29 cellular contexts compared by ENCODE assay signal in genomic region chr2:196000551-196000950, GRCh38.
"Had no signal": no experiment of that assay in that cellular context is flagged by ENCODE, and none has a peak within 500 bp of the region (broad histone marks: within the 10 kb centered on the region; RNA-seq: fewer than 3 reads in every experiment).

No MANE protein-coding gene starts in this region.

- H3K27me3 Mint-ChIP-seq: stimulated activated naive CD8-positive, alpha-beta T cell treated with anti-CD3 and anti-CD28 coated beads, Interleukin-15, amount 100 ng/mL, for 72 hours; stimulated activated naive CD8-positive, alpha-beta T cell treated with anti-CD3 and anti-CD28 coated beads, Interleukin-15, Interleukin-2, amounts not matched to agents 100 ng/mL and 50 ng/mL, for 24 hours; type B pancreatic cell had no signal

- H3K4me1 Mint-ChIP-seq: stimulated activated effector memory CD8-positive, alpha-beta T cell treated with anti-CD3 and anti-CD28 coated beads, Interleukin-12 subunit alpha, Interleukin-12 subunit beta, amount 100 ng/mL, for 72 hours; stimulated activated memory B cell treated with anti-CD40 and anti-IgM and Interleukin-4, amounts not matched to agents 10 μg/mL and 1 μg/mL and 100 μg/mL, for 72 hours; stimulated activated naive B cell treated with anti-CD40 and anti-IgM and Interleukin-4, amounts not matched to agents 10 μg/mL and 1 μg/mL and 100 μg/mL, for 72 hours had no signal

- H3K36me3 ChIP-seq: stomach, suprapubic skin, thoracic aorta, thyroid gland, tibial artery, tibial nerve, transverse colon, upper lobe of left lung, upper lobe of right lung, uterus, vagina had no signal

- DNase-seq: stimulated activated CD4-positive, alpha-beta T cell treated with anti-CD3 and anti-CD28 coated beads, Interleukin-2, amount 100 ng/mL, for 48 hours; stimulated activated CD4-positive, alpha-beta T cell treated with anti-CD3 and anti-CD28 coated beads, Interleukin-4, amount 100 ng/mL, for 1 hour; stimulated activated CD4-positive, alpha-beta T cell treated with anti-CD3 and anti-CD28 coated beads, Interleukin-4, amount 100 ng/mL, for 24 hours; stimulated activated CD4-positive, alpha-beta T cell treated with anti-CD3 and anti-CD28 coated beads, Interleukin-4, amount 100 ng/mL, for 4 hours; stimulated activated CD8-positive, alpha-beta memory T cell treated with anti-CD3 and anti-CD28 coated beads, Interleukin-4, amount 100 ng/mL, for 48 hours; stimulated activated naive B cell treated with anti-CD40 and anti-IgM and Interleukin-4, amounts not matched to agents 10 μg/mL and 1 μg/mL and 100 μg/mL, for 72 hours; stimulated activated naive CD4-positive, alpha-beta T cell; stimulated activated naive CD4-positive, alpha-beta T cell treated with Interleukin-2 at 50 U/mL for 16 hours; stimulated activated naive CD8-positive, alpha-beta T cell treated with anti-CD3 and anti-CD28 coated beads, Interleukin-15, amount 100 ng/mL, for 72 hours; stimulated activated naive CD8-positive, alpha-beta T cell treated with anti-CD3 and anti-CD28 coated beads, Interleukin-15, Interleukin-2, amounts not matched to agents 100 U/mL and 50 U/mL, for 24 hours; stomach; substantia nigra; testis; thyroid gland; tibial artery; transverse colon; trophoblast cell; upper lobe of left lung; upper lobe of right lung; uterus had no signal

- H3K27me3 ChIP-seq: stomach, suprapubic skin, testis, thyroid gland, tibial artery, tibial nerve, transverse colon, upper lobe of left lung, upper lobe of right lung, uterus, vagina had no signal

- H3K27ac ChIP-seq: stomach, suprapubic skin, testis, thoracic aorta, thyroid gland, tibial artery, tibial nerve, transverse colon, upper lobe of left lung, upper lobe of right lung, uterus, vagina had no signal

- H3K27ac Mint-ChIP-seq: stimulated activated effector memory CD8-positive, alpha-beta T cell treated with anti-CD3 and anti-CD28 coated beads, Interleukin-12 subunit alpha, Interleukin-12 subunit beta, amount 100 ng/mL, for 72 hours; stimulated activated memory B cell treated with anti-CD40 and anti-IgM and Interleukin-4, amounts not matched to agents 10 μg/mL and 1 μg/mL and 100 μg/mL, for 72 hours; stimulated activated naive B cell treated with anti-CD40 and anti-IgM and Interleukin-4, amounts not matched to agents 10 μg/mL and 1 μg/mL and 100 μg/mL, for 72 hours; stimulated activated naive CD8-positive, alpha-beta T cell treated with anti-CD3 and anti-CD28 coated beads, Interleukin-15, amount 100 ng/mL, for 72 hours; stimulated activated naive CD8-positive, alpha-beta T cell treated with anti-CD3 and anti-CD28 coated beads, Interleukin-15, Interleukin-2, amounts not matched to agents 100 ng/mL and 50 ng/mL, for 24 hours; type B pancreatic cell had no signal

- H3K4me3 Mint-ChIP-seq: stimulated activated effector memory CD8-positive, alpha-beta T cell treated with anti-CD3 and anti-CD28 coated beads, Interleukin-12 subunit alpha, Interleukin-12 subunit beta, amount 100 ng/mL, for 72 hours; stimulated activated memory B cell treated with anti-CD40 and anti-IgM and Interleukin-4, amounts not matched to agents 10 μg/mL and 1 μg/mL and 100 μg/mL, for 72 hours; stimulated activated naive B cell treated with anti-CD40 and anti-IgM and Interleukin-4, amounts not matched to agents 10 μg/mL and 1 μg/mL and 100 μg/mL, for 72 hours; stimulated activated naive CD8-positive, alpha-beta T cell treated with anti-CD3 and anti-CD28 coated beads, Interleukin-15, amount 100 ng/mL, for 72 hours; stimulated activated naive CD8-positive, alpha-beta T cell treated with anti-CD3 and anti-CD28 coated beads, Interleukin-15, Interleukin-2, amounts not matched to agents 100 ng/mL and 50 ng/mL, for 24 hours; type B pancreatic cell had no signal

- H3K36me3 Mint-ChIP-seq: stimulated activated effector memory CD8-positive, alpha-beta T cell treated with anti-CD3 and anti-CD28 coated beads, Interleukin-12 subunit alpha, Interleukin-12 subunit beta, amount 100 ng/mL, for 72 hours; type B pancreatic cell had no signal

- FAIRE-seq: urothelium cell line had no signal

- H3K9me3 ChIP-seq: stomach, suprapubic skin, testis, thoracic aorta, thyroid gland, tibial nerve, transverse colon, upper lobe of left lung, upper lobe of right lung, uterus, vagina had no signal

- H3K9me3 Mint-ChIP-seq: type B pancreatic cell had no signal

- H3K4me1 ChIP-seq: stomach, suprapubic skin, testis, thyroid gland, tibial artery, tibial nerve, upper lobe of left lung, upper lobe of right lung, uterus, vagina had no signal

- H3K4me3 ChIP-seq: stomach, suprapubic skin, testis, thoracic aorta, thyroid gland, tibial artery, tibial nerve, transverse colon, upper lobe of left lung, upper lobe of right lung, uterus, vagina had no signal

- ATAC-seq: stimulated activated effector memory CD8-positive, alpha-beta T cell treated with anti-CD3 and anti-CD28 coated beads, Interleukin-12 subunit alpha, Interleukin-12 subunit beta, amount 100 ng/mL, for 72 hours; stimulated activated memory B cell treated with anti-CD40 and anti-IgM and Interleukin-4, amounts not matched to agents 10 μg/mL and 1 μg/mL and 100 μg/mL, for 72 hours; stimulated activated naive B cell treated with anti-CD40 and anti-IgM and Interleukin-4, amounts not matched to agents 10 μg/mL and 1 μg/mL and 100 μg/mL, for 72 hours; stimulated activated naive CD8-positive, alpha-beta T cell treated with anti-CD3 and anti-CD28 coated beads, Interleukin-15, amount 100 ng/mL, for 72 hours; stimulated activated naive CD8-positive, alpha-beta T cell treated with anti-CD3 and anti-CD28 coated beads, Interleukin-15, Interleukin-2, amounts not matched to agents 100 U/mL and 50 U/mL, for 24 hours; upper lobe of right lung had no signal
